In genomic region chr10:22620929-22621328, GRCh38 we compare ENCODE assay signal across 11 cellular contexts.
DNase-seq lines count a peak whose midpoint lies in the region; ATAC-seq and TF ChIP-seq lines count a peak whose summit lies in the region.
"Had no signal": no experiment of that assay in that cellular context is flagged by ENCODE, and none has a peak within 500 bp of the region (broad histone marks: within the 10 kb centered on the region; RNA-seq: fewer than 3 reads in every experiment).

No MANE protein-coding gene starts in this region.

- DNase-seq in AG04450 (ENCODE audit: low read depth, low spot score) (no peak), PC-9 (no peak), breast epithelium (ENCODE audit: low spot score in 2 of 2) (no peak), NCI-H526 treated with DMSO at 0.1 percent for 48 hours (lab: John Stamatoyannopoulos, UW) (no peak), DMS79 (lab: John Stamatoyannopoulos, UW) (no peak)
- no peak for DNase-seq in naive thymus-derived CD8-positive, alpha-beta T cell
- DNase-seq in activated effector memory CD4-positive, alpha-beta T cell treated with Interleukin-2 at 50 U/mL for 16 hours: no peak
- DNase-seq: Peyer's patch; stimulated activated naive CD8-positive, alpha-beta T cell treated with anti-CD3 and anti-CD28 coated beads, Interleukin-15, amount 100 ng/mL, for 72 hours had no signal

- H3K36me3 Mint-ChIP-seq in naive thymus-derived CD8-positive, alpha-beta T cell: peaks cover 0 to 2% (median 0%) of the 10 kb centered on the region in 3 donors

- H3K4me3 ChIP-seq in AG04450 (ENCODE audit: low read depth, low read length) (no peak overlapping the region), PC-9 (no peak overlapping the region), breast epithelium (no peak overlapping the region)
- H3K4me3 ChIP-seq: BLaER1, Peyer's patch had no signal

- peak overlapping the region; percentile 33 to 96 (median 75) for H3K27ac Mint-ChIP-seq in naive thymus-derived CD8-positive, alpha-beta T cell

- CTCF ChIA-PET in AG04450 (lab: Charles Lee): no interaction called here
- CTCF ChIA-PET in PC-9 (lab: Charles Lee): interaction anchor here (1.1 kb wide), 1 partner anchor 10 kb away, joined by 3 read pairs; no protein-coding TSS in a partner anchor

- H3K79me2 ChIP-seq in PC-9 (ENCODE audit: low read depth): peaks cover 40% of the 10 kb centered on the region

- no peaks in the 10 kb centered on the region for H4K20me1 ChIP-seq in PC-9 (ENCODE audit: insufficient read depth)

- H3F3A ChIP-seq in PC-9 (ENCODE audit: insufficient read depth, low read depth): peaks cover 29% of the 10 kb centered on the region; the same call in 1 of the 2 replicates

- intact Hi-C loops in PC-9 (cut with micrococcal nuclease; ENCODE audit: unreplicated experiment): loop anchor here (1.0 kb wide), 1 partner anchor 10 kb away; no protein-coding TSS in a partner anchor
- intact Hi-C loops in breast epithelium (cut with DNase I; ENCODE audit: low total_unique reads): no loop called here

- H3K27me3 Mint-ChIP-seq in naive thymus-derived CD8-positive, alpha-beta T cell: no peaks in the 10 kb centered on the region
- H3K27me3 Mint-ChIP-seq: stimulated activated naive CD8-positive, alpha-beta T cell treated with anti-CD3 and anti-CD28 coated beads, Interleukin-15, amount 100 ng/mL, for 72 hours had no signal

- H3K9me3 ChIP-seq in AG04450 (ENCODE audit: control insufficient read depth, insufficient read depth, low read length) (no peaks in the 10 kb centered on the region), PC-9 (ENCODE audit: insufficient read depth, low read depth) (no peaks in the 10 kb centered on the region), breast epithelium (no peaks in the 10 kb centered on the region)
- H3K9me3 ChIP-seq: Peyer's patch had no signal

- ATAC-seq in naive thymus-derived CD8-positive, alpha-beta T cell: no peak
- no peak for ATAC-seq in HG03354 (IDR thresholded peaks at IDR 0.05; ENCODE audit: poor library complexity, severe bottlenecking, unreplicated experiment)
- ATAC-seq: stimulated activated naive CD8-positive, alpha-beta T cell treated with anti-CD3 and anti-CD28 coated beads, Interleukin-15, amount 100 ng/mL, for 72 hours had no signal

- TF ChIP-seq CTCF in AG04450 (IDR thresholded peaks at IDR 0.05; ENCODE audit: low read depth, low read length): no peak
- TF ChIP-seq CTCF in PC-9 (conservative IDR thresholded peaks at IDR 0.05): no peak
- no peak for TF ChIP-seq CTCF in breast epithelium (IDR thresholded peaks at IDR 0.05)

- H3K4me1 ChIP-seq in PC-9 (replicated peaks; ENCODE audit: insufficient read depth) (peaks cover 49% of the 10 kb centered on the region), breast epithelium (peaks cover 0 to 3% of the 10 kb centered on the region in 2 donors)

- H3K27ac ChIP-seq in AG04450 (ENCODE audit: low read depth, low read length) (peak overlapping the region; percentile 90), PC-9 (peak overlapping the region; percentile 66), breast epithelium (peak overlapping the region; percentile 13 to 57)
- H3K27ac ChIP-seq: BLaER1 had no signal

- H3K36me3 ChIP-seq in PC-9 (ENCODE audit: low read depth): no peaks in the 10 kb centered on the region
- no peaks in the 10 kb centered on the region for H3K36me3 ChIP-seq in breast epithelium
- H3K36me3 ChIP-seq: BLaER1, Peyer's patch had no signal

- H3K4me1 Mint-ChIP-seq in naive thymus-derived CD8-positive, alpha-beta T cell: peaks cover 52 to 96% (median 94%) of the 10 kb centered on the region in 4 donors

- no peaks in the 10 kb centered on the region for H3K9me3 Mint-ChIP-seq in naive thymus-derived CD8-positive, alpha-beta T cell
- H3K9me3 Mint-ChIP-seq: stimulated activated naive CD8-positive, alpha-beta T cell treated with anti-CD3 and anti-CD28 coated beads, Interleukin-15, amount 100 ng/mL, for 72 hours had no signal

- no peak overlapping the region for H2AFZ ChIP-seq in PC-9

- POLR2A ChIA-PET in AG04450 (lab: Yijun Ruan, JAX): no interaction called here
- POLR2A ChIA-PET in PC-9 (lab: Charles Lee; ENCODE audit: unreplicated experiment): interaction anchor here (0.6 to 0.7 kb wide), 2 partner anchors 281 to 301 kb away, joined by 4 read pairs; no protein-coding TSS in a partner anchor
- POLR2A ChIA-PET in naive thymus-derived CD8-positive, alpha-beta T cell (lab: Charles Lee): interaction anchor here (1.1 to 4.0 kb wide), 2 partner anchors 9 to 25 kb away, joined by 4 to 19 read pairs; no protein-coding TSS in a partner anchor

- H3K4me2 ChIP-seq in PC-9: peak overlapping the region; percentile 35; the same call in 1 of the 2 replicates
- H3K4me2 ChIP-seq: BLaER1 had no signal

- BruUV-seq in PC-9 (replicated peaks; lab: Mats Ljungman, UMichigan): no TSS peak

- TF ChIP-seq POLR2A in breast epithelium (IDR thresholded peaks at IDR 0.05): no peak

- H3K4me3 Mint-ChIP-seq in naive thymus-derived CD8-positive, alpha-beta T cell: peak overlapping the region in 4 of 10 donors; percentile 33 to 71 (median 36)

- H3K27me3 ChIP-seq in AG04450 (ENCODE audit: control insufficient read depth, insufficient read depth, low read length): no peaks in the 10 kb centered on the region
- no peaks in the 10 kb centered on the region for H3K27me3 ChIP-seq in PC-9 (ENCODE audit: insufficient read depth, low read depth)
- no peaks in the 10 kb centered on the region for H3K27me3 ChIP-seq in breast epithelium
- H3K27me3 ChIP-seq: BLaER1, Peyer's patch had no signal

- H3K9me2 ChIP-seq in PC-9 (ENCODE audit: insufficient read depth): no peaks in the 10 kb centered on the region

Comparison
In these comparisons a context has a peak if more than half of its experiments do, and no peak if none do; other contexts are left out.
1. H3K27ac ChIP-seq: peak in every context shown above with its lines; median percentile 90 in AG04450; 66 in PC-9; 35 in breast epithelium.